In genomic region chr22:37804502-37804885, GRCh38 we compare ENCODE assay signal across 8 cellular contexts. TPM values are rescaled to one million over a fixed set of nuclear protein-coding genes. Genes with fewer than 3 reads are reported as not detected.
DNase-seq lines count a peak whose midpoint lies in the region; ATAC-seq and TF ChIP-seq lines count a peak whose summit lies in the region.

No MANE protein-coding gene starts in this region.

- intact Hi-C loops in Caco-2 (cut with micrococcal nuclease; ENCODE audit: unreplicated experiment) = loop anchor here (5.0 to 10.0 kb wide), 2 partner anchors 57 to 150 kb away; partner anchors contain the start of genes C22orf23 and POLR2F
- intact Hi-C loops in Panc1 (cut with micrococcal nuclease; ENCODE audit: unreplicated experiment) = no loop called here

- peak overlapping the region; percentile 46 for H3K4me3 ChIP-seq in Caco-2 (ENCODE audit: low read depth, low read length)
- H3K4me3 ChIP-seq in Panc1 (ENCODE audit: low read depth in 2 of 2, low read length in 2 of 2) = peak overlapping the region; percentile 65 to 75
- H3K4me3 ChIP-seq in trophoblast cell (ENCODE audit: low read depth, low read length) = peak overlapping the region; percentile 55

- peak overlapping the region; percentile 90 for H3K4me3 Mint-ChIP-seq in Caco-2 (ENCODE audit: unreplicated experiment)

- H3K4me1 ChIP-seq in Caco-2 (peaks cover 13% of the 10 kb centered on the region), Panc1 (ENCODE audit: control insufficient read depth, insufficient read depth, low read length) (peaks cover 11% of the 10 kb centered on the region), trophoblast cell (ENCODE audit: control insufficient read depth in 1 of 2, insufficient read depth in 2 of 2, low read length in 2 of 2) (peaks cover 18 to 35% of the 10 kb centered on the region in 2 experiments)

- H3K27ac ChIP-seq in Panc1 (ENCODE audit: low read length) (peak overlapping the region; percentile 81), trophoblast cell (ENCODE audit: low read depth, low read length) (no peak overlapping the region)

- peak overlapping the region; percentile 76 for H3K14ac ChIP-seq in trophoblast cell (ENCODE audit: low read length)

- peaks cover 70% of the 10 kb centered on the region for H3K36me3 Mint-ChIP-seq in Caco-2 (ENCODE audit: insufficient read depth, unreplicated experiment)

- in situ Hi-C loops in Panc1 (cut with HindIII; ENCODE audit: low pct_unique_long_range_greater_than_20kb, low sequenced_read_pairs) = no loop called here

- peak overlapping the region; percentile 76 for H2BK120ac ChIP-seq in trophoblast cell (ENCODE audit: insufficient read depth, low read length, poor library complexity)

- H3K9me3 Mint-ChIP-seq in Caco-2 (ENCODE audit: unreplicated experiment) = no peaks in the 10 kb centered on the region

- peaks cover 25% of the 10 kb centered on the region for H3K4me1 Mint-ChIP-seq in Caco-2 (ENCODE audit: low read depth, unreplicated experiment)

- H3K18ac ChIP-seq in trophoblast cell (ENCODE audit: low read length) = peak overlapping the region; percentile 57

- H3K79me1 ChIP-seq in trophoblast cell (ENCODE audit: low read length) = peaks cover 21% of the 10 kb centered on the region

- peak overlapping the region; percentile 95 for H3K4me2 ChIP-seq in trophoblast cell (ENCODE audit: low read length)

- peak overlapping the region; percentile 87 for H4K91ac ChIP-seq in trophoblast cell (ENCODE audit: low read depth, low read length)

- peaks cover 5% of the 10 kb centered on the region for H3K79me2 ChIP-seq in trophoblast cell (ENCODE audit: control insufficient read depth, insufficient read depth, low read length, poor library complexity)

- WGBS in trophoblast cell (ENCODE audit: extremely low coverage, insufficient coverage, insufficient read length) = no CpG with 5 or more reads among the region's 27 CpGs

- peak overlapping the region; percentile 92 for H3K27ac Mint-ChIP-seq in Caco-2 (ENCODE audit: unreplicated experiment)

- ATAC-seq in Panc1 (no peak), HG03432 (IDR thresholded peaks at IDR 0.05; ENCODE audit: unreplicated experiment) (no peak)

- H3K27me3 Mint-ChIP-seq in Caco-2 (ENCODE audit: insufficient read depth, unreplicated experiment) = no peaks in the 10 kb centered on the region

- TF ChIP-seq POLR2A in erythroblast (IDR thresholded peaks at IDR 0.05; ENCODE audit: low read length) = no peak

- H3K9me3 ChIP-seq in Caco-2 (no peaks in the 10 kb centered on the region), Panc1 (ENCODE audit: control insufficient read depth, insufficient read depth, low read depth, low read length) (no peaks in the 10 kb centered on the region), trophoblast cell (ENCODE audit: insufficient read depth, low read depth, low read length) (no peaks in the 10 kb centered on the region)

- H2BK12ac ChIP-seq in trophoblast cell (ENCODE audit: low read length) = peak overlapping the region; percentile 27

- CTCF ChIA-PET in Caco-2 (lab: Charles Lee) (interaction anchor here (0.5 kb wide), 1 partner anchor 17 kb away, joined by 5 read pairs; no protein-coding TSS in a partner anchor), Panc1 (lab: Charles Lee) (interaction anchor here (0.9 kb wide), 1 partner anchor 36 kb away, joined by 4 read pairs; no protein-coding TSS in a partner anchor)

- H2BK5ac ChIP-seq in trophoblast cell (ENCODE audit: low read depth, low read length, poor library complexity) = peak overlapping the region; percentile 37

- H2AFZ ChIP-seq in trophoblast cell (ENCODE audit: insufficient read depth, low read length, poor library complexity) = peak overlapping the region; percentile 11

- H3K9ac ChIP-seq in trophoblast cell (ENCODE audit: low read length) = peak overlapping the region; percentile 85

- no peaks in the 10 kb centered on the region for H3K36me3 ChIP-seq in Caco-2 (ENCODE audit: control insufficient read depth, insufficient read depth, low read length)
- H3K36me3 ChIP-seq in Panc1 (ENCODE audit: control insufficient read depth, insufficient read depth, low read length) = no peaks in the 10 kb centered on the region; the same call in 1 of the 2 replicates
- H3K36me3 ChIP-seq in trophoblast cell (ENCODE audit: control insufficient read depth in 1 of 2, insufficient read depth in 2 of 2, low read length in 2 of 2) = no peaks in the 10 kb centered on the region

- H2AK5ac ChIP-seq in trophoblast cell (ENCODE audit: low read length) = peak overlapping the region; percentile 11

- no peak overlapping the region for H3K23ac ChIP-seq in trophoblast cell (ENCODE audit: low read length)

- peak overlapping the region; percentile 92 for H4K8ac ChIP-seq in trophoblast cell (ENCODE audit: low read depth, low read length)

- DNase-seq in Caco-2 (no peak), Panc1 (ENCODE audit: low read depth, low spot score) (no peak), erythroblast (lab: John Stamatoyannopoulos, UW) (peak; percentile 49 to 74), trophoblast cell (no peak), GF-D8 (lab: John Stamatoyannopoulos, UW) (no peak), NCI-H128 (lab: John Stamatoyannopoulos, UW; ENCODE audit: unreplicated experiment) (no peak)
- no peak for DNase-seq in activated effector memory CD4-positive, alpha-beta T cell treated with anti-CD3 and anti-CD28 coated beads, Interleukin-2, amount 50 U/mL, for 16 hours

- peak overlapping the region; percentile 74 for H3K4ac ChIP-seq in trophoblast cell (ENCODE audit: low read depth, low read length)

- no peak for TF ChIP-seq CTCF in Caco-2 (IDR thresholded peaks at IDR 0.05; ENCODE audit: insufficient read depth in 1 of 2, low read depth in 1 of 2, low read length in 1 of 2, severe bottlenecking in 1 of 2, unreplicated experiment in 1 of 2)
- TF ChIP-seq CTCF in Panc1 (IDR thresholded peaks at IDR 0.05) = no peak

- BruUV-seq in Caco-2 (replicated peaks; lab: Mats Ljungman, UMichigan) (TSS peak; percentile 64), Panc1 (replicated peaks; lab: Mats Ljungman, UMichigan) (no TSS peak)

- POLR2A ChIA-PET in Caco-2 (lab: Charles Lee) (interaction anchor here (0.6 to 1.5 kb wide), 7 partner anchors 24 to 1322 kb away, joined by 3 to 7 read pairs (median 4); partner anchors contain the start of genes ANKRD54 and PDXP), Panc1 (lab: Charles Lee) (interaction anchor here (0.7 kb wide), 2 partner anchors 470 to 1654 kb away, joined by 3 to 5 read pairs; no protein-coding TSS in a partner anchor)

- H4K12ac ChIP-seq in trophoblast cell (ENCODE audit: low read depth, low read length) = peak overlapping the region; percentile 65

- H3K27me3 ChIP-seq in Caco-2 (replicated peaks; ENCODE audit: control insufficient read depth, insufficient read depth, low read length) = no peaks in the 10 kb centered on the region
- H3K27me3 ChIP-seq in Panc1 (ENCODE audit: control insufficient read depth, insufficient read depth, low read length) = no peaks in the 10 kb centered on the region
- H3K27me3 ChIP-seq in trophoblast cell (ENCODE audit: insufficient read depth, low read length) = peaks cover 13% of the 10 kb centered on the region

RNA-seq across cellular contexts. Expression of gene GCAT, which starts 3.2 kb away (rescaled TPM):
- total RNA-seq in Caco-2 (2022) (24.4 and 24.8 TPM in 2 replicates), Panc1 (2021; ENCODE audit: unreplicated experiment) (11.2 TPM)
- 10.0 TPM for polyA plus RNA-seq in Panc1 (2012; ENCODE audit: insufficient read length)
- polyA plus RNA-seq in trophoblast cell (2013) = 15.3 and 16.1 TPM in 2 replicates

RNA-seq across cellular contexts. Expression of gene GALR3, which starts 18.7 kb away (rescaled TPM):
- total RNA-seq in Caco-2 (2022) = 0.27 TPM in 1 of 2 replicates, not detected in the other
- not detected for total RNA-seq in Panc1 (2021; ENCODE audit: unreplicated experiment)
- not detected for polyA plus RNA-seq in Panc1 (2012; ENCODE audit: insufficient read length)
- polyA plus RNA-seq in trophoblast cell (2013) = not detected in 2 replicates

RNA-seq across cellular contexts. Expression of gene ANKRD54, which starts 39.6 kb away (rescaled TPM):
- 19.3 and 19.4 TPM in 2 replicates for total RNA-seq in Caco-2 (2022)
- 28.1 TPM for total RNA-seq in Panc1 (2021; ENCODE audit: unreplicated experiment)
- 37.0 TPM for polyA plus RNA-seq in Panc1 (2012; ENCODE audit: insufficient read length)
- polyA plus RNA-seq in trophoblast cell (2013) = 12.6 and 12.9 TPM in 2 replicates

RNA-seq across cellular contexts. Expression of gene EIF3L, which starts 44.7 kb away (rescaled TPM):
- total RNA-seq in Caco-2 (2022) = 524 and 554 TPM in 2 replicates
- 211 TPM for total RNA-seq in Panc1 (2021; ENCODE audit: unreplicated experiment)
- 226 TPM for polyA plus RNA-seq in Panc1 (2012; ENCODE audit: insufficient read length)
- polyA plus RNA-seq in trophoblast cell (2013) = 550 and 552 TPM in 2 replicates

Comparison
In these comparisons a context has a peak if more than half of its experiments do, and no peak if none do; other contexts are left out.
1. DNase-seq: peak in erythroblast (2 of 2); none in Caco-2 (0 of 2), Panc1 (single experiment), trophoblast cell (0 of 2), GF-D8 (single experiment), activated effector memory CD4-positive, alpha-beta T cell treated with anti-CD3 and anti-CD28 coated beads, Interleukin-2, amount 50 U/mL, for 16 hours (single experiment) and NCI-H128 (single experiment).
2. Peak in every context shown above with its lines, with median percentiles within 50 percentile points of each other: H3K4me3 ChIP-seq.